In the genomic region with DNA sequence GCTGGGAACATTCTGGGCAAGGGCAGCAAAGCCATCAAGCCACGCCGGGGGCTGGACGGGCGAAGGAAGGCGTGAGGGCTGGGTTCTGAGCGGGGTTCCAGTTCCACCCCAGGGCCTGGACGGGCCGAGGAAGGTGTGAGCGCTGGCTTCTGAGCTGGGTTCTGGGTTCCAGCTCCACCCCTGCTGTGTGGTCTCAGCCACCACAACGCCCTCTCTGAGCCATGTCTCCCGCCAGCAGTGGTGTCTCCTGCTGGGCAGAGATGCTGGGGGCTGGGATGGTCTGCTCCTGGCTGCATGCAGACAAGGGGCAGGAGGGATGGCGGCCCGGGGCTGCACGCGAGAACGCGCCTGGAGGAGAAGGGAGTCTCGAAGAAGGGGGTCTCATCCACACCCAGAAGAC, we compare ENCODE assay signal across 1 cellular context.
TF ChIP-seq lines count a peak whose summit lies in the region.

No MANE protein-coding gene starts in this region.

TF ChIP-seq in HEK293, 187 proteins besides CTCF, POLR2A, EP300 and RAD21 (continued from another document):
- TF ChIP-seq ZNF530 (tag by site-specific recombination; IDR thresholded peaks at IDR 0.05; ENCODE audit: low read depth) (no peak), ZNF521 (tag by site-specific recombination; IDR thresholded peaks at IDR 0.05) (no peak), ZNF701 (tag by site-specific recombination; IDR thresholded peaks at IDR 0.05) (no peak)
